In genomic region chr3:120203016-120203415, GRCh38 we compare ENCODE assay signal across 9 cellular contexts.
DNase-seq lines count a peak whose midpoint lies in the region; ATAC-seq lines count a peak whose summit lies in the region.
"Had no signal": no experiment of that assay in that cellular context is flagged by ENCODE, and none has a peak within 500 bp of the region (broad histone marks: within the 10 kb centered on the region; RNA-seq: fewer than 3 reads in every experiment).

No MANE protein-coding gene starts in this region.

- DNase-seq in GM03348 (ENCODE audit: low spot score) (peak; percentile 87), NCI-H82 treated with DMSO at 0.1 percent for 48 hours (lab: John Stamatoyannopoulos, UW; ENCODE audit: unreplicated experiment) (peak; percentile 44), fibroblast of the conjunctiva (ENCODE audit: low read depth) (peak; percentile 81), pulmonary artery endothelial cell (ENCODE audit: low read depth, low spot score) (peak; percentile 55), NCI-H128 (lab: John Stamatoyannopoulos, UW; ENCODE audit: unreplicated experiment) (no peak), occipital lobe (lab: John Stamatoyannopoulos, UW) (no peak)
- DNase-seq: activated CD4-positive, CD25-positive, alpha-beta regulatory T cell treated with anti-CD3 and anti-CD28 coated beads, Interleukin-2, amount 50 U/mL, for 72 hours had no signal

- H3K9me3 Mint-ChIP-seq in activated T-helper 17 cell treated with anti-CD3 and anti-CD28 coated beads, Interleukin-2, amount 50 U/mL, for 72 hours: no peaks in the 10 kb centered on the region

- no peaks in the 10 kb centered on the region for H3K27me3 Mint-ChIP-seq in activated T-helper 17 cell treated with anti-CD3 and anti-CD28 coated beads, Interleukin-2, amount 50 U/mL, for 72 hours

- H3K36me3 Mint-ChIP-seq in activated T-helper 17 cell treated with anti-CD3 and anti-CD28 coated beads, Interleukin-2, amount 50 U/mL, for 72 hours (ENCODE audit: low read depth): no peaks in the 10 kb centered on the region

- H3K27ac Mint-ChIP-seq in activated T-helper 17 cell treated with anti-CD3 and anti-CD28 coated beads, Interleukin-2, amount 50 U/mL, for 72 hours: no peak overlapping the region

- no peak overlapping the region for H3K4me3 Mint-ChIP-seq in activated T-helper 17 cell treated with anti-CD3 and anti-CD28 coated beads, Interleukin-2, amount 50 U/mL, for 72 hours

- no peaks in the 10 kb centered on the region for H3K4me1 Mint-ChIP-seq in activated T-helper 17 cell treated with anti-CD3 and anti-CD28 coated beads, Interleukin-2, amount 50 U/mL, for 72 hours

- no peak for ATAC-seq in activated T-helper 17 cell treated with anti-CD3 and anti-CD28 coated beads, Interleukin-2, amount 50 U/mL, for 72 hours (replicated peaks)
- ATAC-seq in GM18873 (IDR thresholded peaks at IDR 0.05; ENCODE audit: low FRiP score, unreplicated experiment): no peak

Comparison
In these comparisons a context has a peak if more than half of its experiments do, and no peak if none do; other contexts are left out.
1. DNase-seq: peak in GM03348 (single experiment), NCI-H82 treated with DMSO at 0.1 percent for 48 hours (single experiment), fibroblast of the conjunctiva (single experiment) and pulmonary artery endothelial cell (single experiment); none in NCI-H128 (single experiment) and occipital lobe (single experiment).